Comparison of ENCODE assay signal across 10 cellular contexts in genomic region chr7:18496336-18496700, GRCh38. TPM values are rescaled to one million over a fixed set of nuclear protein-coding genes. Genes with fewer than 3 reads are reported as not detected.
DNase-seq lines count a peak whose midpoint lies in the region; ATAC-seq and TF ChIP-seq lines count a peak whose summit lies in the region.
"Had no signal": no experiment of that assay in that cellular context is flagged by ENCODE, and none has a peak within 500 bp of the region (broad histone marks: within the 10 kb centered on the region; RNA-seq: fewer than 3 reads in every experiment).

No MANE protein-coding gene starts in this region.

- H3K27ac ChIP-seq in layer of hippocampus (ENCODE audit: low read depth, low read length) (peak overlapping the region; percentile 69), transverse colon (peak overlapping the region in 3 of 4 donors; percentile 11 to 56 (median 34))

- TF ChIP-seq EP300 in transverse colon (IDR thresholded peaks at IDR 0.05; ENCODE audit: low read depth) = no peak

- H3K36me3 Mint-ChIP-seq in activated T-cell treated with anti-CD3 and anti-CD28 coated beads, Interleukin-2, amount 50 U/mL, for 4 hours (ENCODE audit: insufficient read depth) = no peaks in the 10 kb centered on the region
- H3K36me3 Mint-ChIP-seq in WTC11 (no peaks in the 10 kb centered on the region), Caco-2 (ENCODE audit: insufficient read depth, unreplicated experiment) (no peaks in the 10 kb centered on the region)

- WGBS in transverse colon (ENCODE audit: low coverage in 1 of 2), 2 donors = 50% methylated on average over 3 of the region's 3 CpGs; no CpG with 5 or more reads in 1 of the 2 donors

- CTCF ChIA-PET in WTC11 (lab: Charles Lee) (interaction anchor here (1.0 to 3.6 kb wide), 11 partner anchors 11 to 170 kb away, joined by 3 to 19 read pairs (median 4); no protein-coding TSS in a partner anchor), Caco-2 (lab: Charles Lee) (no interaction called here)

- no peak for TF ChIP-seq CTCF in WTC11 (IDR thresholded peaks at IDR 0.05)
- no peak for TF ChIP-seq CTCF in transverse colon (IDR thresholded peaks at IDR 0.05)
- no peak for TF ChIP-seq CTCF in Caco-2 (IDR thresholded peaks at IDR 0.05; ENCODE audit: insufficient read depth in 1 of 2, low read depth in 1 of 2, low read length in 1 of 2, severe bottlenecking in 1 of 2, unreplicated experiment in 1 of 2)

- H3K9me3 Mint-ChIP-seq in activated T-cell treated with anti-CD3 and anti-CD28 coated beads, Interleukin-2, amount 50 U/mL, for 4 hours = no peaks in the 10 kb centered on the region
- H3K9me3 Mint-ChIP-seq in WTC11 (no peaks in the 10 kb centered on the region), Caco-2 (ENCODE audit: unreplicated experiment) (no peaks in the 10 kb centered on the region)

- in situ Hi-C loops in transverse colon (cut with MboI; ENCODE audit: low pct_ligation_motif_present in 1 of 4, low pct_unique_long_range_greater_than_20kb in 1 of 4, low sequenced_read_pairs in 3 of 4) = no loop called here

- H3K27ac Mint-ChIP-seq in WTC11 (peak overlapping the region; percentile 97), Caco-2 (ENCODE audit: unreplicated experiment) (no peak overlapping the region)

- POLR2A ChIA-PET in WTC11 (lab: Charles Lee) = interaction anchor here (0.8 to 1.4 kb wide), 3 partner anchors 12 to 19 kb away, joined by 4 to 7 read pairs (median 5); no protein-coding TSS in a partner anchor
- POLR2A ChIA-PET in Caco-2 (lab: Charles Lee) = no interaction called here

- H3K4me3 ChIP-seq in transverse colon = peak overlapping the region in 3 of 4 donors; percentile 9 to 40 (median 22)
- no peak overlapping the region for H3K4me3 ChIP-seq in Caco-2 (ENCODE audit: low read depth, low read length)

- H3K36me3 ChIP-seq in transverse colon (no peaks in the 10 kb centered on the region), Caco-2 (ENCODE audit: control insufficient read depth, insufficient read depth, low read length) (no peaks in the 10 kb centered on the region)

- H3K4me1 Mint-ChIP-seq in activated T-cell treated with anti-CD3 and anti-CD28 coated beads, Interleukin-2, amount 50 U/mL, for 4 hours (ENCODE audit: low read depth) = peaks cover 6% of the 10 kb centered on the region
- peaks cover 61% of the 10 kb centered on the region for H3K4me1 Mint-ChIP-seq in WTC11
- no peaks in the 10 kb centered on the region for H3K4me1 Mint-ChIP-seq in Caco-2 (ENCODE audit: low read depth, unreplicated experiment)

- H3K9me3 ChIP-seq in transverse colon (no peaks in the 10 kb centered on the region), Caco-2 (no peaks in the 10 kb centered on the region)

- TF ChIP-seq POLR2A in transverse colon (IDR thresholded peaks at IDR 0.05) = no peak

- intact Hi-C loops in transverse colon (cut with DNase I; ENCODE audit: low total_unique reads) = no loop called here
- intact Hi-C loops in Caco-2 (cut with micrococcal nuclease; ENCODE audit: unreplicated experiment) = no loop called here

- no TSS peak for BruUV-seq in Caco-2 (replicated peaks; lab: Mats Ljungman, UMichigan)

- no peak for ATAC-seq in activated T-cell treated with anti-CD3 and anti-CD28 coated beads, Interleukin-2, amount 50 U/mL, for 4 hours
- peak; percentile 6; the same call in 1 of the 2 replicates for ATAC-seq in WTC11
- no peak for ATAC-seq in GM18873 (IDR thresholded peaks at IDR 0.05; ENCODE audit: low FRiP score, unreplicated experiment)

- DNase-seq in activated T-cell treated with anti-CD3 and anti-CD28 coated beads, Interleukin-2, amount 50 U/mL, for 4 hours = no peak
- no peak for DNase-seq in activated T-cell treated with anti-CD3 and anti-CD28 coated beads, Interleukin-2, amount 50 U/mL, for 48 hours
- DNase-seq in WTC11 (ENCODE audit: low spot score) = no peak
- DNase-seq in transverse colon = no peak
- no peak for DNase-seq in Caco-2
- no peak for DNase-seq in occipital lobe (lab: John Stamatoyannopoulos, UW)
- DNase-seq: activated CD8-positive, alpha-beta memory T cell treated with anti-CD3 and anti-CD28 coated beads, Interleukin-2, amount 50 U/mL, for 48 hours; DND-41 had no signal

- H3K27me3 ChIP-seq in layer of hippocampus (ENCODE audit: control insufficient read depth, insufficient read depth, low read length) (no peaks in the 10 kb centered on the region), transverse colon (no peaks in the 10 kb centered on the region), Caco-2 (replicated peaks; ENCODE audit: control insufficient read depth, insufficient read depth, low read length) (no peaks in the 10 kb centered on the region)

- no peaks in the 10 kb centered on the region for H3K27me3 Mint-ChIP-seq in activated T-cell treated with anti-CD3 and anti-CD28 coated beads, Interleukin-2, amount 50 U/mL, for 4 hours (ENCODE audit: low read depth)
- H3K27me3 Mint-ChIP-seq in WTC11 (ENCODE audit: low read depth) (no peaks in the 10 kb centered on the region), Caco-2 (ENCODE audit: insufficient read depth, unreplicated experiment) (peaks cover 6% of the 10 kb centered on the region)

- H3K4me1 ChIP-seq in transverse colon (peaks cover 0 to 7% (median 0%) of the 10 kb centered on the region in 4 donors), Caco-2 (no peaks in the 10 kb centered on the region)

- peak overlapping the region; percentile 72 for H3K4me3 Mint-ChIP-seq in activated T-cell treated with anti-CD3 and anti-CD28 coated beads, Interleukin-2, amount 50 U/mL, for 4 hours
- peak overlapping the region; percentile 79 for H3K4me3 Mint-ChIP-seq in WTC11
- H3K4me3 Mint-ChIP-seq in Caco-2 (ENCODE audit: unreplicated experiment) = no peak overlapping the region

TF ChIP-seq in WTC11, 78 proteins besides CTCF, POLR2A, EP300 and RAD21 (continues in another document):
- TF ChIP-seq ZNF532 (CRISPR knock-in tag; IDR thresholded peaks at IDR 0.05; ENCODE audit: borderline replicate concordance) (no peak), SP1 (CRISPR knock-in tag; conservative IDR thresholded peaks at IDR 0.05) (no peak), PRDM15 (CRISPR knock-in tag; IDR thresholded peaks at IDR 0.05) (no peak), MYBL2 (CRISPR knock-in tag; IDR thresholded peaks at IDR 0.05) (no peak), HMGA2 (CRISPR knock-in tag; IDR thresholded peaks at IDR 0.05) (no peak)

RNA-seq across cellular contexts. Expression of gene HDAC9, which starts 0.8 kb away (rescaled TPM):
- 1 to 10 TPM in 1 of 3 donors, under 1 TPM in 2; 0.40 to 3.0 (median 0.74) TPM for total RNA-seq in activated T-cell treated with anti-CD3 and anti-CD28 coated beads, Interleukin-2, amount 50 U/mL, for 4 hours
- total RNA-seq in WTC11 (2021) = 14.6 to 18.8 TPM (median 18.0 TPM) in 3 replicates
- 10 to 100 TPM in 3 of 4 donors, 1 to 10 TPM in 1; 6.0 to 47.5 (median 33.7) TPM for total RNA-seq in transverse colon
- 0.27 and 0.81 TPM in 2 replicates for total RNA-seq in Caco-2 (2022)
- 175 TPM for total RNA-seq in occipital lobe
